Comparison of ENCODE assay signal across 1 cellular context in the genomic region with DNA sequence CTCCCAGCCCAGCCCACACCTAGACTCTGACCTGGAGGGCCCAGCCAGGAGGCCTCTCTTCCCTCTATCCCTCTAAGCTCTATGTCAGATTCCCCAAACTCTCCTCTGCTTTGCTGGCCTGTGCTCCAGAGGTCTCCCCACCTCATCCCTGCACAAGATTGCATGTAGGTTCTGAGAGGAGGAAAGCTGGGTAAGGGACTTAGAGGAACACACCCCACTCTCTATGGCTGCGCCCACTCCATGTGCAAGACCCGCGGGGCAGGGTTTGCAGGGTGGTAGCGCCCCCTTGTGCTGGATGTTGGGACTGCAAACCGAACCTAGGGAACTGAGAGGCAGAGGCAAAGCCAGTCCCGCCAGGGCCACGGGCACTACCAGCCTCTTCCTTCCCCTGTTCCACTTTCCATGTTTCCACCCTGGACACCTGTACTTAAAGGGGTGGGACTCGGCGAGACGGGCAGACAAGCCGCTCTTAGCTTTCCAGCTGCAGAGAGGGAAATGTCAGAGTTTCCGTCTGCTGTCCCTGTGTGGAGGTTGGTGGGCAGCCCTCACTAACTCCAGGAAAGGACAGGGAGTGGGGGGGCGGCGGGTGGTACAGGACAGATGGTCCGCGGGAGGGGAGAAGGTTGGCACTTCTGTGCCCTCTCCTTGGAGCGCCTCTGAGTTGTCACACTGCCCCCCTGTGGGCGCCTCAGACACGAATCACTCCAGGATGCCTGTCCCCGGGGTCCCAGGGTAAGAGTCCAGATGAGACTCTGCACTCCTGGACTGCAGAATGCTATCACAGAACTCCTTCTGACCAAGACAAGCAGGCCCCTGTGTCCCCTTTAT.
TF ChIP-seq lines count a peak whose summit lies in the region.

No MANE protein-coding gene starts in this region.

TF ChIP-seq in HepG2, 621 proteins besides CTCF, POLR2A, EP300 and RAD21 (continued from another document and continues in another):
- TF ChIP-seq, protein P1, sequence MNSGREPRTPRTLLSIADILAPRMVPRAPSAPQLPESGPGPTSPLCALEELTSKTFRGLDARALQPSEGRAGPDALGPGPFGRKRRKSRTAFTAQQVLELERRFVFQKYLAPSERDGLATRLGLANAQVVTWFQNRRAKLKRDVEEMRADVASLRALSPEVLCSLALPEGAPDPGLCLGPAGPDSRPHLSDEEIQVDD (CRISPR knock-in tag; IDR thresholded peaks at IDR 0.05; ENCODE audit: borderline replicate concordance): no peak
- TF ChIP-seq HIVEP1 (CRISPR knock-in tag; IDR thresholded peaks at IDR 0.05): peak; percentile 93
- TF ChIP-seq, protein P2, sequence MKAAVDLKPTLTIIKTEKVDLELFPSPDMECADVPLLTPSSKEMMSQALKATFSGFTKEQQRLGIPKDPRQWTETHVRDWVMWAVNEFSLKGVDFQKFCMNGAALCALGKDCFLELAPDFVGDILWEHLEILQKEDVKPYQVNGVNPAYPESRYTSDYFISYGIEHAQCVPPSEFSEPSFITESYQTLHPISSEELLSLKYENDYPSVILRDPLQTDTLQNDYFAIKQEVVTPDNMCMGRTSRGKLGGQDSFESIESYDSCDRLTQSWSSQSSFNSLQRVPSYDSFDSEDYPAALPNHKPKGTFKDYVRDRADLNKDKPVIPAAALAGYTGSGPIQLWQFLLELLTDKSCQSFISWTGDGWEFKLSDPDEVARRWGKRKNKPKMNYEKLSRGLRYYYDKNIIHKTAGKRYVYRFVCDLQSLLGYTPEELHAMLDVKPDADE (CRISPR knock-in tag; IDR thresholded peaks at IDR 0.05): no peak
- TF ChIP-seq CREB1 (IDR thresholded peaks at IDR 0.05): no peak
- TF ChIP-seq CREB1 (CRISPR knock-in tag; IDR thresholded peaks at IDR 0.05): no peak
- TF ChIP-seq KLF15 (CRISPR knock-in tag; IDR thresholded peaks at IDR 0.05; ENCODE audit: borderline replicate concordance): no peak; the same call in 1 of the 2 replicates
- peak; percentile 55; the same call in 1 of the 2 replicates for TF ChIP-seq ZNF792 (CRISPR knock-in tag; IDR thresholded peaks at IDR 0.05)
- TF ChIP-seq ZNF652 (CRISPR knock-in tag; IDR thresholded peaks at IDR 0.05; ENCODE audit: borderline replicate concordance, low read depth): no peak
- TF ChIP-seq PLRG1 (conservative IDR thresholded peaks at IDR 0.05): no peak
- TF ChIP-seq NPAS2 (CRISPR knock-in tag; IDR thresholded peaks at IDR 0.05; ENCODE audit: borderline replicate concordance): no peak
- TF ChIP-seq ZNF430 (CRISPR knock-in tag; IDR thresholded peaks at IDR 0.05): peak; percentile 51; the same call in 1 of the 2 replicates
- TF ChIP-seq, protein P3, sequence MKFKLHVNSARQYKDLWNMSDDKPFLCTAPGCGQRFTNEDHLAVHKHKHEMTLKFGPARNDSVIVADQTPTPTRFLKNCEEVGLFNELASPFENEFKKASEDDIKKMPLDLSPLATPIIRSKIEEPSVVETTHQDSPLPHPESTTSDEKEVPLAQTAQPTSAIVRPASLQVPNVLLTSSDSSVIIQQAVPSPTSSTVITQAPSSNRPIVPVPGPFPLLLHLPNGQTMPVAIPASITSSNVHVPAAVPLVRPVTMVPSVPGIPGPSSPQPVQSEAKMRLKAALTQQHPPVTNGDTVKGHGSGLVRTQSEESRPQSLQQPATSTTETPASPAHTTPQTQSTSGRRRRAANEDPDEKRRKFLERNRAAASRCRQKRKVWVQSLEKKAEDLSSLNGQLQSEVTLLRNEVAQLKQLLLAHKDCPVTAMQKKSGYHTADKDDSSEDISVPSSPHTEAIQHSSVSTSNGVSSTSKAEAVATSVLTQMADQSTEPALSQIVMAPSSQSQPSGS (CRISPR knock-in tag; IDR thresholded peaks at IDR 0.05): peak; percentile 85; the same call in 1 of the 2 replicates
- peak; percentile 80 for TF ChIP-seq ASH2L (IDR thresholded peaks at IDR 0.05; ENCODE audit: insufficient read length, low read depth, low read length)
- TF ChIP-seq ZNF274 (CRISPR knock-in tag; IDR thresholded peaks at IDR 0.05): peak; percentile 94
- TF ChIP-seq, protein P4, sequence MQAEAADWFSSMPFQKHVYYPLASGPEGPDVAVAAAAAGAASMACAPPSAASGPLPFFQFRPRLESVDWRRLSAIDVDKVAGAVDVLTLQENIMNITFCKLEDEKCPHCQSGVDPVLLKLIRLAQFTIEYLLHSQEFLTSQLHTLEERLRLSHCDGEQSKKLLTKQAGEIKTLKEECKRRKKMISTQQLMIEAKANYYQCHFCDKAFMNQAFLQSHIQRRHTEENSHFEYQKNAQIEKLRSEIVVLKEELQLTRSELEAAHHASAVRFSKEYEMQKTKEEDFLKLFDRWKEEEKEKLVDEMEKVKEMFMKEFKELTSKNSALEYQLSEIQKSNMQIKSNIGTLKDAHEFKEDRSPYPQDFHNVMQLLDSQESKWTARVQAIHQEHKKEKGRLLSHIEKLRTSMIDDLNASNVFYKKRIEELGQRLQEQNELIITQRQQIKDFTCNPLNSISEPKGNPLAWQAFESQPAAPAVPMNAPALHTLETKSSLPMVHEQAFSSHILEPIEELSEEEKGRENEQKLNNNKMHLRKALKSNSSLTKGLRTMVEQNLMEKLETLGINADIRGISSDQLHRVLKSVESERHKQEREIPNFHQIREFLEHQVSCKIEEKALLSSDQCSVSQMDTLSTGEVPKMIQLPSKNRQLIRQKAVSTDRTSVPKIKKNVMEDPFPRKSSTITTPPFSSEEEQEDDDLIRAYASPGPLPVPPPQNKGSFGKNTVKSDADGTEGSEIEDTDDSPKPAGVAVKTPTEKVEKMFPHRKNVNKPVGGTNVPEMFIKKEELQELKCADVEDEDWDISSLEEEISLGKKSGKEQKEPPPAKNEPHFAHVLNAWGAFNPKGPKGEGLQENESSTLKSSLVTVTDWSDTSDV (CRISPR knock-in tag; IDR thresholded peaks at IDR 0.05): peak; percentile 82
- TF ChIP-seq, protein P5, sequence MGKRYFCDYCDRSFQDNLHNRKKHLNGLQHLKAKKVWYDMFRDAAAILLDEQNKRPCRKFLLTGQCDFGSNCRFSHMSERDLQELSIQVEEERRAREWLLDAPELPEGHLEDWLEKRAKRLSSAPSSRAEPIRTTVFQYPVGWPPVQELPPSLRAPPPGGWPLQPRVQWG (CRISPR knock-in tag; IDR thresholded peaks at IDR 0.05; ENCODE audit: borderline replicate concordance, low read depth): 0 out of 2 replicates have a peak, but pooled peaks have one; percentile 42
- no peak for TF ChIP-seq ZC3H4 (CRISPR knock-in tag; IDR thresholded peaks at IDR 0.05; ENCODE audit: borderline replicate concordance)
- peak; percentile 87; the same call in 1 of the 2 replicates for TF ChIP-seq ZC3H13 (CRISPR knock-in tag; IDR thresholded peaks at IDR 0.05)
- TF ChIP-seq ZFP1 (CRISPR knock-in tag; IDR thresholded peaks at IDR 0.05): no peak
- TF ChIP-seq IKZF4 (CRISPR knock-in tag; IDR thresholded peaks at IDR 0.05; ENCODE audit: borderline replicate concordance, low read depth, not compliant biosample characterization): peak; percentile 86
- TF ChIP-seq, protein P6, sequence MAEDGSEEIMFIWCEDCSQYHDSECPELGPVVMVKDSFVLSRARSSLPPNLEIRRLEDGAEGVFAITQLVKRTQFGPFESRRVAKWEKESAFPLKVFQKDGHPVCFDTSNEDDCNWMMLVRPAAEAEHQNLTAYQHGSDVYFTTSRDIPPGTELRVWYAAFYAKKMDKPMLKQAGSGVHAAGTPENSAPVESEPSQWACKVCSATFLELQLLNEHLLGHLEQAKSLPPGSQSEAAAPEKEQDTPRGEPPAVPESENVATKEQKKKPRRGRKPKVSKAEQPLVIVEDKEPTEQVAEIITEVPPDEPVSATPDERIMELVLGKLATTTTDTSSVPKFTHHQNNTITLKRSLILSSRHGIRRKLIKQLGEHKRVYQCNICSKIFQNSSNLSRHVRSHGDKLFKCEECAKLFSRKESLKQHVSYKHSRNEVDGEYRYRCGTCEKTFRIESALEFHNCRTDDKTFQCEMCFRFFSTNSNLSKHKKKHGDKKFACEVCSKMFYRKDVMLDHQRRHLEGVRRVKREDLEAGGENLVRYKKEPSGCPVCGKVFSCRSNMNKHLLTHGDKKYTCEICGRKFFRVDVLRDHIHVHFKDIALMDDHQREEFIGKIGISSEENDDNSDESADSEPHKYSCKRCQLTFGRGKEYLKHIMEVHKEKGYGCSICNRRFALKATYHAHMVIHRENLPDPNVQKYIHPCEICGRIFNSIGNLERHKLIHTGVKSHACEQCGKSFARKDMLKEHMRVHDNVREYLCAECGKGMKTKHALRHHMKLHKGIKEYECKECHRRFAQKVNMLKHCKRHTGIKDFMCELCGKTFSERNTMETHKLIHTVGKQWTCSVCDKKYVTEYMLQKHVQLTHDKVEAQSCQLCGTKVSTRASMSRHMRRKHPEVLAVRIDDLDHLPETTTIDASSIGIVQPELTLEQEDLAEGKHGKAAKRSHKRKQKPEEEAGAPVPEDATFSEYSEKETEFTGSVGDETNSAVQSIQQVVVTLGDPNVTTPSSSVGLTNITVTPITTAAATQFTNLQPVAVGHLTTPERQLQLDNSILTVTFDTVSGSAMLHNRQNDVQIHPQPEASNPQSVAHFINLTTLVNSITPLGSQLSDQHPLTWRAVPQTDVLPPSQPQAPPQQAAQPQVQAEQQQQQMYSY (CRISPR knock-in tag; IDR thresholded peaks at IDR 0.05): no peak
- TF ChIP-seq ZNF282 (IDR thresholded peaks at IDR 0.05; ENCODE audit: partially characterized antibody): no peak
- TF ChIP-seq NR3C1 (CRISPR knock-in tag; IDR thresholded peaks at IDR 0.05): no peak
- peak; percentile 71 for TF ChIP-seq ZFY (CRISPR knock-in tag; IDR thresholded peaks at IDR 0.05)
- TF ChIP-seq HNRNPK (IDR thresholded peaks at IDR 0.05; ENCODE audit: low read depth, low read length, poor library complexity, severe bottlenecking): no peak
- TF ChIP-seq, protein P7, sequence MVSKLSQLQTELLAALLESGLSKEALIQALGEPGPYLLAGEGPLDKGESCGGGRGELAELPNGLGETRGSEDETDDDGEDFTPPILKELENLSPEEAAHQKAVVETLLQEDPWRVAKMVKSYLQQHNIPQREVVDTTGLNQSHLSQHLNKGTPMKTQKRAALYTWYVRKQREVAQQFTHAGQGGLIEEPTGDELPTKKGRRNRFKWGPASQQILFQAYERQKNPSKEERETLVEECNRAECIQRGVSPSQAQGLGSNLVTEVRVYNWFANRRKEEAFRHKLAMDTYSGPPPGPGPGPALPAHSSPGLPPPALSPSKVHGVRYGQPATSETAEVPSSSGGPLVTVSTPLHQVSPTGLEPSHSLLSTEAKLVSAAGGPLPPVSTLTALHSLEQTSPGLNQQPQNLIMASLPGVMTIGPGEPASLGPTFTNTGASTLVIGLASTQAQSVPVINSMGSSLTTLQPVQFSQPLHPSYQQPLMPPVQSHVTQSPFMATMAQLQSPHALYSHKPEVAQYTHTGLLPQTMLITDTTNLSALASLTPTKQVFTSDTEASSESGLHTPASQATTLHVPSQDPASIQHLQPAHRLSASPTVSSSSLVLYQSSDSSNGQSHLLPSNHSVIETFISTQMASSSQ (IDR thresholded peaks at IDR 0.05; ENCODE audit: low read depth): 0 out of 2 replicates have a peak, but pooled peaks have one; percentile 16
- TF ChIP-seq, protein P7 (CRISPR knock-in tag; IDR thresholded peaks at IDR 0.05; ENCODE audit: borderline replicate concordance): peak; percentile 69
- TF ChIP-seq, protein P8, sequence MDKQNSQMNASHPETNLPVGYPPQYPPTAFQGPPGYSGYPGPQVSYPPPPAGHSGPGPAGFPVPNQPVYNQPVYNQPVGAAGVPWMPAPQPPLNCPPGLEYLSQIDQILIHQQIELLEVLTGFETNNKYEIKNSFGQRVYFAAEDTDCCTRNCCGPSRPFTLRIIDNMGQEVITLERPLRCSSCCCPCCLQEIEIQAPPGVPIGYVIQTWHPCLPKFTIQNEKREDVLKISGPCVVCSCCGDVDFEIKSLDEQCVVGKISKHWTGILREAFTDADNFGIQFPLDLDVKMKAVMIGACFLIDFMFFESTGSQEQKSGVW (CRISPR knock-in tag; IDR thresholded peaks at IDR 0.05; ENCODE audit: borderline replicate concordance): no peak
- peak; percentile 76 for TF ChIP-seq HMG20B (CRISPR knock-in tag; conservative IDR thresholded peaks at IDR 0.05)
- TF ChIP-seq NFE2L1 (CRISPR knock-in tag; IDR thresholded peaks at IDR 0.05; ENCODE audit: borderline replicate concordance): no peak
- peak; percentile 75; the same call in 1 of the 2 replicates for TF ChIP-seq DNMT1 (CRISPR knock-in tag; IDR thresholded peaks at IDR 0.05)
- peak; percentile 87 for TF ChIP-seq ZNF781 (CRISPR knock-in tag; IDR thresholded peaks at IDR 0.05; ENCODE audit: borderline replicate concordance, not compliant biosample characterization)
- TF ChIP-seq KDM1A (CRISPR knock-in tag; IDR thresholded peaks at IDR 0.05): peak; percentile 15; the same call in 1 of the 2 replicates
- peak; percentile 91 for TF ChIP-seq TMF1 (CRISPR knock-in tag; IDR thresholded peaks at IDR 0.05; ENCODE audit: low read depth)
- TF ChIP-seq ZNF101 (CRISPR knock-in tag; IDR thresholded peaks at IDR 0.05; ENCODE audit: borderline replicate concordance, low read depth): no peak
- peak; percentile 78; the same call in 1 of the 2 replicates for TF ChIP-seq ZBTB20 (CRISPR knock-in tag; IDR thresholded peaks at IDR 0.05; ENCODE audit: borderline replicate concordance, low read depth)
- TF ChIP-seq, protein P9, sequence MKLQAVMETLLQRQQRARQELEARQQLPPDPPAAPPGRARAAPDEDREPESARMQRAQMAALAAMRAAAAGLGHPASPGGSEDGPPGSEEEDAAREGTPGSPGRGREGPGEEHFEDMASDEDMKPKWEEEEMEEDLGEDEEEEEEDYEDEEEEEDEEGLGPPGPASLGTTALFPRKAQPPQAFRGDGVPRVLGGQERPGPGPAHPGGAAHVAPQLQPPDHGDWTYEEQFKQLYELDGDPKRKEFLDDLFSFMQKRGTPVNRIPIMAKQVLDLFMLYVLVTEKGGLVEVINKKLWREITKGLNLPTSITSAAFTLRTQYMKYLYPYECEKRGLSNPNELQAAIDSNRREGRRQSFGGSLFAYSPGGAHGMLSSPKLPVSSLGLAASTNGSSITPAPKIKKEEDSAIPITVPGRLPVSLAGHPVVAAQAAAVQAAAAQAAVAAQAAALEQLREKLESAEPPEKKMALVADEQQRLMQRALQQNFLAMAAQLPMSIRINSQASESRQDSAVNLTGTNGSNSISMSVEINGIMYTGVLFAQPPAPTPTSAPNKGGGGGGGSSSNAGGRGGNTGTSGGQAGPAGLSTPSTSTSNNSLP (IDR thresholded peaks at IDR 0.05; ENCODE audit: low read depth, low read length): no peak; the same call in 1 of the 2 replicates
- TF ChIP-seq FOSL2 (CRISPR knock-in tag; IDR thresholded peaks at IDR 0.05): peak; percentile 61
- TF ChIP-seq MAFF (IDR thresholded peaks at IDR 0.05; ENCODE audit: low read depth, low read length): no peak
